8 cellular contexts compared by ENCODE assay signal in the genomic region with DNA sequence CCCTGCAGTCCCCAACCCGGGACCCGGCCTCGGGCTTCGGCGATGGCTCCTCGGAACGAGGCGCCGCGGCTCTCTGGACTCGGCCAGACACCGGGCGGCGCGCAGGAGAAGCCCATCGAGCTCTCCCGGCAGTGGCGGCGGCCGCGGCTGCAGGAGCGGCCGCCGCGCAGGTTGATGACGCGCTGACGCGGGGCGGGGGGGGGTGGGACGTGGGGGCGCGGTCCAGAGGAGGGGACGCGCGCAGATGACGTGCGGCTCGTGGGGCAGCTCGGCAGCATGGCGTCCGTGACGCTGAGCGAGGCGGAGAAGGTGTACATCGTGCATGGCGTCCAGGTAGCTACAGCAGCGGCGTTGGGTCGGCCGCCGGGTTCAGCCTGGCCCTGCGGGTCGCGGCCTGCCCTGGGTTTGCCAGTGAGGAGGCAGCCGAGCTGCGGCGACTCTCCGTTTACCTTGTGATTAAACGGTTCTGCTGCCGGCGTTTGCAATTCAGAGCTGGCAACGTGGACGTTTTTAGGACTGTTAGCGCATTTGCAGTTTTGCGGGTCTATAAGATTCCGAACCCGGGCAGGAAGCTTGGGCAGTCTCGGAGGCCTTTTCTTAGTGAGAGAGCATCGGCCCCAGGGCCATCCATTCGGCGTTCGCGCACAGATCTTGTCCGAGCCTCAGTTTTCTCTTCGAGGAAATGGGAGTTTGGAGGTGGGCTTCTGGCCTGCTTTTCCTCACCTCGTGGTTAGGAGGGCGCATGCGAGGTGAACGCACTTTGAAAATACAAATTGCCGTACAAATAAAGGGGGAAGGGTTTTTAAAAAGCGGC. TPM values are rescaled to one million over a fixed set of nuclear protein-coding genes. Genes with fewer than 3 reads are reported as not detected.
DNase-seq lines count a peak whose midpoint lies in the region; FAIRE-seq and TF ChIP-seq lines count a peak whose summit lies in the region.

A gene (plus strand): TSS at position 243 of the 814 bp plus-strand sequence. CDS start 34 bp downstream, at position 277.
A gene with protein sequence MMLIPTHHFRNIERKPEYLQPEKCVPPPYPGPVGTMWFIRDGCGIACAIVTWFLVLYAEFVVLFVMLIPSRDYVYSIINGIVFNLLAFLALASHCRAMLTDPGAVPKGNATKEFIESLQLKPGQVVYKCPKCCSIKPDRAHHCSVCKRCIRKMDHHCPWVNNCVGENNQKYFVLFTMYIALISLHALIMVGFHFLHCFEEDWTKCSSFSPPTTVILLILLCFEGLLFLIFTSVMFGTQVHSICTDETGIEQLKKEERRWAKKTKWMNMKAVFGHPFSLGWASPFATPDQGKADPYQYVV (minus strand): TSS at position 173 of the 814 bp plus-strand sequence. CDS start 16,738 bp downstream, outside the sequence.

- no peak for FAIRE-seq in H54 (lab: Jason Lieb, UNC)

- H3K27me3 Mint-ChIP-seq in activated naive CD4-positive, alpha-beta T cell treated with anti-CD3 and anti-CD28 coated beads, Interleukin-2, amount 50 U/mL, for 24 hours: no peaks in the 10 kb centered on the region

- H3K4me3 ChIP-seq in Loucy (ENCODE audit: low read length, poor library complexity, severe bottlenecking) (peak within 1 kb of the TSS; percentile 81), osteoblast (ENCODE audit: insufficient read depth, low read length) (peak within 1 kb of the TSS; percentile 94)

- H3K4me1 Mint-ChIP-seq in activated naive CD4-positive, alpha-beta T cell treated with anti-CD3 and anti-CD28 coated beads, Interleukin-2, amount 50 U/mL, for 24 hours: peaks cover 76% of the 10 kb centered on the region

- H3K9me3 Mint-ChIP-seq in activated naive CD4-positive, alpha-beta T cell treated with anti-CD3 and anti-CD28 coated beads, Interleukin-2, amount 50 U/mL, for 24 hours: no peaks in the 10 kb centered on the region

- peak within 1 kb of the TSS; percentile 97 for H3K4me3 Mint-ChIP-seq in activated naive CD4-positive, alpha-beta T cell treated with anti-CD3 and anti-CD28 coated beads, Interleukin-2, amount 50 U/mL, for 24 hours

- no peaks in the 10 kb centered on the region for H3K27me3 ChIP-seq in Loucy (ENCODE audit: insufficient read depth, low read length, poor library complexity, severe bottlenecking)
- no peaks in the 10 kb centered on the region for H3K27me3 ChIP-seq in osteoblast (ENCODE audit: insufficient read depth, low read length)

- H3K9me3 ChIP-seq in Loucy (ENCODE audit: insufficient read depth, low read depth, low read length) (no peaks in the 10 kb centered on the region), osteoblast (ENCODE audit: low read depth, low read length) (no peaks in the 10 kb centered on the region)

- TF ChIP-seq POLR2A in H54 (IDR thresholded peaks at IDR 0.05; ENCODE audit: low read depth, low read length): peak; percentile 96

- H3K4me2 ChIP-seq in Loucy (ENCODE audit: low read depth, low read length, poor library complexity, severe bottlenecking): peak within 1 kb of the TSS; percentile 96
- peak within 1 kb of the TSS; percentile 88 for H3K4me2 ChIP-seq in osteoblast (ENCODE audit: insufficient read depth, low read length)

- no peak for TF ChIP-seq CTCF in Loucy (conservative IDR thresholded peaks at IDR 0.05; ENCODE audit: low read length)
- no peak for TF ChIP-seq CTCF in osteoblast (IDR thresholded peaks at IDR 0.05; ENCODE audit: extremely low read depth, low read depth, low read length)

- H3K9me2 ChIP-seq in Loucy (replicated peaks; ENCODE audit: low read depth, low read length): no peaks in the 10 kb centered on the region

- H3K27ac ChIP-seq in osteoblast (ENCODE audit: low read depth, low read length) (peak within 1 kb of the TSS; percentile 85), temporal lobe (ENCODE audit: low read depth, low read length) (no peak within 1 kb of the TSS)

- H3K79me2 ChIP-seq in Loucy (ENCODE audit: insufficient read depth, low read length) (peaks cover 91% of the 10 kb centered on the region), osteoblast (ENCODE audit: insufficient read depth, low read length) (peaks cover 92% of the 10 kb centered on the region)

- H3K36me3 ChIP-seq in Loucy (ENCODE audit: insufficient read depth, low read length): no peaks in the 10 kb centered on the region
- no peaks in the 10 kb centered on the region for H3K36me3 ChIP-seq in osteoblast (ENCODE audit: insufficient read depth, low read length)

- H3F3A ChIP-seq in Loucy (ENCODE audit: low read depth): peaks cover 3% of the 10 kb centered on the region; the same call in 1 of the 2 replicates

- H3K36me3 Mint-ChIP-seq in activated naive CD4-positive, alpha-beta T cell treated with anti-CD3 and anti-CD28 coated beads, Interleukin-2, amount 50 U/mL, for 24 hours: no peaks in the 10 kb centered on the region

- peak within 1 kb of the TSS; percentile 98 for H3K27ac Mint-ChIP-seq in activated naive CD4-positive, alpha-beta T cell treated with anti-CD3 and anti-CD28 coated beads, Interleukin-2, amount 50 U/mL, for 24 hours

- H2AFZ ChIP-seq in Loucy (ENCODE audit: low read length): peak within 1 kb of the TSS; percentile 99
- H2AFZ ChIP-seq in osteoblast (ENCODE audit: low read length): peak within 1 kb of the TSS; percentile 95

- DNase-seq in GM03348 (ENCODE audit: low spot score) (peak; percentile 99), H54 (ENCODE audit: insufficient read length, low spot score) (peak; percentile 89), SKM-1 (lab: John Stamatoyannopoulos, UW; ENCODE audit: unreplicated experiment) (peak; percentile 38), glomerular endothelial cell (ENCODE audit: extremely low read depth, low read depth, low spot score) (no peak), osteoblast (ENCODE audit: insufficient read length, low spot score, missing footprints) (peak; percentile 99)

- H4K20me1 ChIP-seq in Loucy (ENCODE audit: insufficient read depth, low read length, poor library complexity, severe bottlenecking) (peaks cover 42% of the 10 kb centered on the region), osteoblast (ENCODE audit: insufficient read depth, low read length) (peaks cover 26% of the 10 kb centered on the region)

- peak within 1 kb of the TSS; percentile 80 for H3K9ac ChIP-seq in Loucy (ENCODE audit: low read depth, low read length, poor library complexity, severe bottlenecking)

- peaks cover 66% of the 10 kb centered on the region for H3K4me1 ChIP-seq in Loucy (ENCODE audit: insufficient read depth, low read length, poor library complexity, severe bottlenecking)
- H3K4me1 ChIP-seq in osteoblast (ENCODE audit: insufficient read depth, low read length): peaks cover 10% of the 10 kb centered on the region

RNA-seq across cellular contexts. Expression of the first gene that starts in this region (rescaled TPM):
- 43.0 and 50.0 TPM in 2 replicates for total RNA-seq in glomerular endothelial cell
- total RNA-seq in osteoblast: 25.0 and 31.8 TPM in 2 replicates
- 20.4 TPM for total RNA-seq in temporal lobe

RNA-seq across cellular contexts. Expression of the second gene that starts in this region (rescaled TPM):
- total RNA-seq in glomerular endothelial cell: 61.0 and 81.9 TPM in 2 replicates
- total RNA-seq in osteoblast: 61.2 and 62.5 TPM in 2 replicates
- total RNA-seq in temporal lobe: 31.5 TPM
